Comparison of ENCODE assay signal across 34 cellular contexts in genomic region chr12:115297445-115297844, GRCh38.
"Had no signal": no experiment of that assay in that cellular context is flagged by ENCODE, and none has a peak within 500 bp of the region (broad histone marks: within the 10 kb centered on the region; RNA-seq: fewer than 3 reads in every experiment).

No MANE protein-coding gene starts in this region.

- H3K9me3 ChIP-seq: MG63, Peyer's patch had no signal

- H3K4me3 ChIP-seq: MG63, Peyer's patch had no signal

- H3K27ac ChIP-seq: brain microvascular endothelial cell, Peyer's patch, VCaP had no signal

- H3K27me3 ChIP-seq: brain microvascular endothelial cell, MG63, Peyer's patch had no signal

- H3K36me3 ChIP-seq: brain microvascular endothelial cell, MG63, Peyer's patch had no signal

- ATAC-seq: activated CD8-positive, alpha-beta memory T cell treated with anti-CD3 and anti-CD28 coated beads, Interleukin-2, amount 10 ng/mL, durations not matched to agents 7 days and 5 days; SK-N-SH treated with all-trans-retinoic acid at 6 μM for 48 hours; T-cell; T-helper 17 cell had no signal

- DNase-seq: activated CD4-positive, alpha-beta memory T cell treated with anti-CD3 and anti-CD28 coated beads, Interleukin-2, amount 10 ng/mL, durations not matched to agents 7 days and 5 days; activated CD4-positive, alpha-beta T cell treated with anti-CD3 and anti-CD28 coated beads for 1 hour; activated CD4-positive, alpha-beta T cell treated with anti-CD3 and anti-CD28 coated beads for 48 hours; activated CD4-positive, CD25-positive, alpha-beta regulatory T cell; activated CD8-positive, alpha-beta memory T cell treated with anti-CD3 and anti-CD28 coated beads for 24 hours; activated CD8-positive, alpha-beta memory T cell treated with anti-CD3 and anti-CD28 coated beads, Interleukin-2, amount 10 ng/mL, durations not matched to agents 7 days and 5 days; activated CD8-positive, alpha-beta memory T cell treated with anti-CD3 and anti-CD28 coated beads, Interleukin-2, amount 50 U/mL, for 48 hours; activated effector memory CD4-positive, alpha-beta T cell treated with Interleukin-2 at 50 U/mL for 16 hours; activated naive CD4-positive, alpha-beta T cell; activated naive CD4-positive, alpha-beta T cell treated with anti-CD3 and anti-CD28 coated beads, Interleukin-2, amount 50 U/mL, for 16 hours; activated naive CD8-positive, alpha-beta T cell treated with anti-CD3 and anti-CD28 coated beads for 36 hours; activated T-cell treated with anti-CD3 and anti-CD28 coated beads, Interleukin-2, amount 50 U/mL, for 48 hours; amniotic stem cell; aorta; brain microvascular endothelial cell; central memory CD4-positive, alpha-beta T cell; Kasumi-1; KG1; MG63; NCI-H1048; NCI-H1436 treated with DMSO at 0.1 percent for 48 hours; NCI-H1694 treated with DMSO at 0.1 percent for 48 hours; NCI-H2029; NCI-H2107; NCI-H2171; NCI-H510A; NCI-H69; Peyer's patch; RPMI8226; SIG-M5; T-cell; T-helper 17 cell had no signal

- H3K4me1 ChIP-seq: Peyer's patch had no signal
